ENCODE assay signal across 21 cellular contexts in genomic region chr12:54736549-54736948, GRCh38.
"Had no signal": no experiment of that assay in that cellular context is flagged by ENCODE, and none has a peak within 500 bp of the region (broad histone marks: within the 10 kb centered on the region; RNA-seq: fewer than 3 reads in every experiment).

No MANE protein-coding gene starts in this region.

- H3K36me3 ChIP-seq: adrenal gland, ascending aorta, brain microvascular endothelial cell, thoracic aorta had no signal

- H3K36me3 Mint-ChIP-seq: type B pancreatic cell had no signal

- H3K27me3 ChIP-seq: adrenal gland, ascending aorta, brain microvascular endothelial cell, foreskin keratinocyte had no signal

- H3K9me3 ChIP-seq: adrenal gland, ascending aorta, thoracic aorta had no signal

- H3K27ac Mint-ChIP-seq: activated T-helper 1 cell treated with anti-CD3 and anti-CD28 coated beads, Interleukin-12 subunit alpha, Interleukin-12 subunit beta, Interleukin-2, Interleukin-4 antibody, amounts not matched to agents 30 ng/mL and 10 ng/mL and 1 ng/mL, durations not matched to agents 14 hours and 24 hours and 36 hours; nephron progenitor cell; type B pancreatic cell had no signal

- H3K9me3 Mint-ChIP-seq: type B pancreatic cell had no signal

- H3K4me3 ChIP-seq: adrenal gland, ascending aorta, lung, thoracic aorta had no signal

- H3K4me3 Mint-ChIP-seq: activated T-helper 1 cell treated with anti-CD3 and anti-CD28 coated beads, Interleukin-12 subunit alpha, Interleukin-12 subunit beta, Interleukin-2, Interleukin-4 antibody, amounts not matched to agents 30 ng/mL and 10 ng/mL and 1 ng/mL, durations not matched to agents 14 hours and 24 hours and 36 hours; nephron progenitor cell; type B pancreatic cell had no signal

- H3K27me3 Mint-ChIP-seq: type B pancreatic cell had no signal

- DNase-seq: activated CD4-positive, alpha-beta T cell treated with anti-CD3 and anti-CD28 coated beads, Interleukin-2, amount 50 U/mL, for 1 hour; activated CD4-positive, CD25-positive, alpha-beta regulatory T cell treated with anti-CD3 and anti-CD28 coated beads, Interleukin-2, amount 50 U/mL, for 72 hours; adrenal gland; brain microvascular endothelial cell; caudate nucleus; dermis blood vessel endothelial cell; effector CD8-positive, alpha-beta T cell; foreskin keratinocyte; nephron progenitor cell; posterior cingulate gyrus; SHP77; stimulated activated CD4-positive, alpha-beta T cell treated with anti-CD3 and anti-CD28 coated beads, Interleukin-4, amount 100 ng/mL, for 1 hour; stimulated activated naive CD4-positive, alpha-beta T cell treated with Interleukin-2 at 50 U/mL for 16 hours had no signal

- H3K4me1 Mint-ChIP-seq: nephron progenitor cell had no signal

- H3K27ac ChIP-seq: adrenal gland, ascending aorta, brain microvascular endothelial cell, foreskin keratinocyte, thoracic aorta, VCaP had no signal

- H3K4me1 ChIP-seq: adrenal gland, ascending aorta, foreskin keratinocyte had no signal

- ATAC-seq: foreskin keratinocyte, left lobe of liver, sciatic nerve had no signal
